In genomic region chr12:120148011-120148410, GRCh38 we compare ENCODE assay signal across 16 cellular contexts. TPM values are rescaled to one million over a fixed set of nuclear protein-coding genes. Genes with fewer than 3 reads are reported as not detected.
DNase-seq lines count a peak whose midpoint lies in the region; ATAC-seq, FAIRE-seq and TF ChIP-seq lines count a peak whose summit lies in the region.
"Had no signal": no experiment of that assay in that cellular context is flagged by ENCODE, and none has a peak within 500 bp of the region (broad histone marks: within the 10 kb centered on the region; RNA-seq: fewer than 3 reads in every experiment).

No MANE protein-coding gene starts in this region.

- H3K9me3 Mint-ChIP-seq in central memory CD8-positive, alpha-beta T cell = no peaks in the 10 kb centered on the region
- H3K9me3 Mint-ChIP-seq: CD4-positive, alpha-beta memory T cell; HFFc6 had no signal

- H3K4me1 ChIP-seq in kidney (ENCODE audit: control insufficient read depth in 1 of 2, insufficient read depth in 1 of 2, low read depth in 1 of 2, low read length in 2 of 2) (peaks cover 0 to 3% of the 10 kb centered on the region in 2 donors), osteoblast (ENCODE audit: insufficient read depth, low read length) (no peaks in the 10 kb centered on the region), heart left ventricle (no peaks in the 10 kb centered on the region)
- H3K4me1 ChIP-seq: A549, BE2C, HAP-1 had no signal

- no peak overlapping the region for H3K9ac ChIP-seq in kidney (ENCODE audit: low read length in 2 of 2)

- peak overlapping the region; percentile 46 for H3K27ac Mint-ChIP-seq in central memory CD8-positive, alpha-beta T cell (ENCODE audit: low read depth)
- H3K27ac Mint-ChIP-seq: HFFc6 had no signal

- H2AFZ ChIP-seq in osteoblast (ENCODE audit: low read length) = no peak overlapping the region

- H3K27me3 ChIP-seq in osteoblast (ENCODE audit: insufficient read depth, low read length) (no peaks in the 10 kb centered on the region), heart left ventricle (no peaks in the 10 kb centered on the region)
- H3K27me3 ChIP-seq: BE2C had no signal

- 92 to 95% (median 93%) methylated on average over 11 of the region's 11 CpGs for WGBS in heart left ventricle, 4 donors

- no peak for TF ChIP-seq CTCF in kidney (IDR thresholded peaks at IDR 0.05; ENCODE audit: borderline replicate concordance, extremely low read depth, insufficient read depth)
- TF ChIP-seq CTCF in osteoblast (IDR thresholded peaks at IDR 0.05; ENCODE audit: extremely low read depth, low read depth, low read length) = no peak
- no peak for TF ChIP-seq CTCF in heart left ventricle (IDR thresholded peaks at IDR 0.05)

- H3K36me3 Mint-ChIP-seq in central memory CD8-positive, alpha-beta T cell (ENCODE audit: insufficient read depth) = peaks cover 54% of the 10 kb centered on the region

- peaks cover 8% of the 10 kb centered on the region for H4K20me1 ChIP-seq in osteoblast (ENCODE audit: insufficient read depth, low read length)

- no peaks in the 10 kb centered on the region for H3K79me2 ChIP-seq in osteoblast (ENCODE audit: insufficient read depth, low read length)

- H3K36me3 ChIP-seq in kidney (ENCODE audit: control insufficient read depth in 1 of 2, insufficient read depth in 2 of 2, low read length in 2 of 2) (peaks cover 34 to 57% of the 10 kb centered on the region in 2 donors), osteoblast (ENCODE audit: insufficient read depth, low read length) (peaks cover 88% of the 10 kb centered on the region), heart left ventricle (peaks cover 0 to 100% (median 96%) of the 10 kb centered on the region in 9 donors)

- DNase-seq in central memory CD8-positive, alpha-beta T cell (ENCODE audit: low spot score in 2 of 2) = no peak
- DNase-seq in kidney (peak; percentile 38), osteoblast (ENCODE audit: insufficient read length, low spot score, missing footprints) (peak; percentile 60), NCI-H446 (lab: John Stamatoyannopoulos, UW) (no peak), NCI-H510A treated with DMSO at 0.1 percent for 48 hours (lab: John Stamatoyannopoulos, UW) (no peak), heart left ventricle (no peak)
- DNase-seq: BE2C; CD4-positive, alpha-beta memory T cell; DMS53; GF-D8; HFFc6 had no signal

- H3K4me3 Mint-ChIP-seq in central memory CD8-positive, alpha-beta T cell = no peak overlapping the region
- H3K4me3 Mint-ChIP-seq: CD4-positive, alpha-beta memory T cell; HFFc6 had no signal

- no peak for ATAC-seq in central memory CD8-positive, alpha-beta T cell (replicated peaks; ENCODE audit: extremely low read depth, poor library complexity, severe bottlenecking)
- ATAC-seq in heart left ventricle (no peak), GM18868 (IDR thresholded peaks at IDR 0.05; ENCODE audit: unreplicated experiment) (no peak)
- ATAC-seq: A549 had no signal

- no peak overlapping the region for H3K4me2 ChIP-seq in osteoblast (ENCODE audit: insufficient read depth, low read length)
- H3K4me2 ChIP-seq: A549 had no signal

- no peak for TF ChIP-seq POLR2A in heart left ventricle (IDR thresholded peaks at IDR 0.05)

- H3K9me3 ChIP-seq in kidney (ENCODE audit: control insufficient read depth in 1 of 2, low read length in 2 of 2) (no peaks in the 10 kb centered on the region), osteoblast (ENCODE audit: low read depth, low read length) (no peaks in the 10 kb centered on the region), heart left ventricle (no peaks in the 10 kb centered on the region)
- H3K9me3 ChIP-seq: A549, BE2C, HAP-1 had no signal

- H3K27ac ChIP-seq in kidney (ENCODE audit: low read depth in 2 of 2, low read length in 2 of 2) (peak overlapping the region in 1 of 2 donors; percentile 11), osteoblast (ENCODE audit: low read depth, low read length) (no peak overlapping the region), heart left ventricle (no peak overlapping the region)
- H3K27ac ChIP-seq: A549, C4-2B had no signal

- no peaks in the 10 kb centered on the region for H3K27me3 Mint-ChIP-seq in central memory CD8-positive, alpha-beta T cell
- H3K27me3 Mint-ChIP-seq: CD4-positive, alpha-beta memory T cell had no signal

- H3K4me3 ChIP-seq in kidney (ENCODE audit: low read length in 2 of 2) (no peak overlapping the region), osteoblast (ENCODE audit: insufficient read depth, low read length) (no peak overlapping the region), heart left ventricle (no peak overlapping the region)
- H3K4me3 ChIP-seq: A549, HAP-1 had no signal

- intact Hi-C loops in kidney (cut with DNase I) (no loop called here), heart left ventricle (cut with DNase I) (no loop called here)

- no peak for FAIRE-seq in kidney (lab: Jason Lieb, UNC)
- FAIRE-seq: A549, H1 had no signal

- H3K4me1 Mint-ChIP-seq in central memory CD8-positive, alpha-beta T cell = no peaks in the 10 kb centered on the region
- H3K4me1 Mint-ChIP-seq: CD4-positive, alpha-beta memory T cell had no signal

RNA-seq across cellular contexts. Expression of gene RAB35, which starts 31.5 kb away (rescaled TPM):
- total RNA-seq in kidney (56.1 TPM), osteoblast (25.0 and 27.4 TPM in 2 replicates), heart left ventricle (10 to 100 TPM; 16.4 to 46.2 (median 26.4) TPM)
- polyA plus RNA-seq in kidney (ENCODE audit: insufficient read depth, low read depth, low replicate concordance) (23.2 TPM), heart left ventricle (10 to 100 TPM; 15.4 to 44.6 TPM)

RNA-seq across cellular contexts. Expression of gene GCN1, which starts 46.5 kb away (rescaled TPM):
- total RNA-seq in kidney (77.6 TPM), osteoblast (103 and 143 TPM in 2 replicates), heart left ventricle (10 to 100 TPM; 24.4 to 51.7 (median 34.6) TPM)
- polyA plus RNA-seq in kidney (ENCODE audit: insufficient read depth, low read depth, low replicate concordance) (12.2 TPM), heart left ventricle (10 to 100 TPM in 1 of 2 donors, 1 to 10 TPM in 1; 7.2 to 26.7 TPM)

RNA-seq across cellular contexts. Expression of gene RPLP0, which starts 52.9 kb away (rescaled TPM):
- 1,384 TPM for total RNA-seq in kidney
- 1,654 TPM for polyA plus RNA-seq in kidney (ENCODE audit: insufficient read depth, low read depth, low replicate concordance)
- 2,042 and 2,075 TPM in 2 replicates for total RNA-seq in osteoblast
- total RNA-seq in heart left ventricle = 1,000 to 10,000 TPM in 3 of 9 donors, 100 to 1,000 TPM in 6; 487 to 1,330 (median 861) TPM
- 1,000 to 10,000 TPM in 1 of 2 donors, 100 to 1,000 TPM in 1; 692 to 3,248 TPM for polyA plus RNA-seq in heart left ventricle

Comparison
In these comparisons a context has a peak if more than half of its experiments do, and no peak if none do; other contexts are left out.
1. DNase-seq: peak in kidney (single experiment) and osteoblast (single experiment); none in central memory CD8-positive, alpha-beta T cell (0 of 2), NCI-H446 (0 of 2), NCI-H510A treated with DMSO at 0.1 percent for 48 hours (single experiment) and heart left ventricle (0 of 5).